Comparison of ENCODE assay signal across 23 cellular contexts in genomic region chr4:13953083-13953482, GRCh38.
"Had no signal": no experiment of that assay in that cellular context is flagged by ENCODE, and none has a peak within 500 bp of the region (broad histone marks: within the 10 kb centered on the region; RNA-seq: fewer than 3 reads in every experiment).

No MANE protein-coding gene starts in this region.

- H3K9me3 ChIP-seq: ascending aorta, mucosa of descending colon, prostate gland, right lobe of liver had no signal

- H3K36me3 ChIP-seq: ascending aorta, prostate gland, right lobe of liver, WERI-Rb-1 had no signal

- H3K4me1 Mint-ChIP-seq: activated naive CD8-positive, alpha-beta T cell treated with anti-CD3 and anti-CD28 coated beads, Interleukin-2, amount 50 U/mL, for 24 hours; immature natural killer cell; naive thymus-derived CD8-positive, alpha-beta T cell; T-cell had no signal

- H3K27ac Mint-ChIP-seq: activated CD8-positive, alpha-beta T cell treated with anti-CD3 and anti-CD28 coated beads for 36 hours; activated naive CD8-positive, alpha-beta T cell treated with anti-CD3 and anti-CD28 coated beads, Interleukin-2, amount 50 U/mL, for 24 hours; activated T-cell treated with anti-CD3 and anti-CD28 coated beads, Interleukin-2, amount 50 U/mL, for 72 hours; effector memory CD8-positive, alpha-beta T cell; immature natural killer cell; naive thymus-derived CD8-positive, alpha-beta T cell; stimulated activated naive B cell treated with anti-CD40 and anti-IgM and Interleukin-4, amounts not matched to agents 10 μg/mL and 1 μg/mL and 100 μg/mL, for 72 hours; T-cell had no signal

- ATAC-seq: activated CD8-positive, alpha-beta T cell treated with anti-CD3 and anti-CD28 coated beads for 36 hours; activated naive CD8-positive, alpha-beta T cell treated with anti-CD3 and anti-CD28 coated beads, Interleukin-2, amount 50 U/mL, for 24 hours; activated T-cell treated with anti-CD3 and anti-CD28 coated beads, Interleukin-2, amount 50 U/mL, for 72 hours; effector memory CD8-positive, alpha-beta T cell; left cardiac atrium; mucosa of descending colon; naive thymus-derived CD8-positive, alpha-beta T cell; stimulated activated naive B cell treated with anti-CD40 and anti-IgM and Interleukin-4, amounts not matched to agents 10 μg/mL and 1 μg/mL and 100 μg/mL, for 72 hours; T-cell had no signal

- H3K9me3 Mint-ChIP-seq: activated CD8-positive, alpha-beta T cell treated with anti-CD3 and anti-CD28 coated beads for 36 hours; activated naive CD8-positive, alpha-beta T cell treated with anti-CD3 and anti-CD28 coated beads, Interleukin-2, amount 50 U/mL, for 24 hours; activated T-cell treated with anti-CD3 and anti-CD28 coated beads, Interleukin-2, amount 50 U/mL, for 72 hours; naive thymus-derived CD8-positive, alpha-beta T cell; stimulated activated naive B cell treated with anti-CD40 and anti-IgM and Interleukin-4, amounts not matched to agents 10 μg/mL and 1 μg/mL and 100 μg/mL, for 72 hours; T-cell had no signal

- H3K27ac ChIP-seq: ascending aorta, prostate gland, right lobe of liver, WERI-Rb-1 had no signal

- H3K4me3 ChIP-seq: ascending aorta, lung, mucosa of descending colon, prostate gland, right lobe of liver had no signal

- H3K36me3 Mint-ChIP-seq: immature natural killer cell; naive thymus-derived CD8-positive, alpha-beta T cell; stimulated activated naive B cell treated with anti-CD40 and anti-IgM and Interleukin-4, amounts not matched to agents 10 μg/mL and 1 μg/mL and 100 μg/mL, for 72 hours; T-cell had no signal

- H3K27me3 ChIP-seq: ascending aorta, right lobe of liver had no signal

- H3K4me3 Mint-ChIP-seq: activated CD8-positive, alpha-beta T cell treated with anti-CD3 and anti-CD28 coated beads for 36 hours; activated naive CD8-positive, alpha-beta T cell treated with anti-CD3 and anti-CD28 coated beads, Interleukin-2, amount 50 U/mL, for 24 hours; activated T-cell treated with anti-CD3 and anti-CD28 coated beads, Interleukin-2, amount 50 U/mL, for 72 hours; effector memory CD8-positive, alpha-beta T cell; immature natural killer cell; naive thymus-derived CD8-positive, alpha-beta T cell; stimulated activated naive B cell treated with anti-CD40 and anti-IgM and Interleukin-4, amounts not matched to agents 10 μg/mL and 1 μg/mL and 100 μg/mL, for 72 hours; T-cell had no signal

- H3K4me1 ChIP-seq: ascending aorta, prostate gland, right lobe of liver had no signal

- DNase-seq: activated CD4-positive, alpha-beta T cell treated with anti-CD3 and anti-CD28 coated beads for 4 hours; activated CD8-positive, alpha-beta memory T cell treated with anti-CD3 and anti-CD28 coated beads, Interleukin-2, amount 50 U/mL, for 4 hours; activated CD8-positive, alpha-beta T cell treated with anti-CD3 and anti-CD28 coated beads for 36 hours; activated naive CD4-positive, alpha-beta T cell; activated naive CD8-positive, alpha-beta T cell treated with anti-CD3 and anti-CD28 coated beads, Interleukin-2, amount 50 U/mL, for 24 hours; activated T-cell treated with anti-CD3 and anti-CD28 coated beads, Interleukin-2, amount 50 U/mL, for 72 hours; caudate nucleus; cortex of kidney; effector memory CD8-positive, alpha-beta T cell; erythroblast; glutamatergic neuron; immature natural killer cell; left cardiac atrium; mucosa of descending colon; naive thymus-derived CD8-positive, alpha-beta T cell; occipital lobe; right lobe of liver; stimulated activated naive B cell treated with anti-CD40 and anti-IgM and Interleukin-4, amounts not matched to agents 10 μg/mL and 1 μg/mL and 100 μg/mL, for 72 hours; T-cell; WERI-Rb-1 had no signal

- H3K27me3 Mint-ChIP-seq: activated CD8-positive, alpha-beta T cell treated with anti-CD3 and anti-CD28 coated beads for 36 hours; activated naive CD8-positive, alpha-beta T cell treated with anti-CD3 and anti-CD28 coated beads, Interleukin-2, amount 50 U/mL, for 24 hours; effector memory CD8-positive, alpha-beta T cell; stimulated activated naive B cell treated with anti-CD40 and anti-IgM and Interleukin-4, amounts not matched to agents 10 μg/mL and 1 μg/mL and 100 μg/mL, for 72 hours; T-cell had no signal
